In genomic region chr11:23932485-23932898, GRCh38 we compare ENCODE assay signal across 18 cellular contexts.
A peak's percentile ranks its signal among the peaks of the same experiment; 100 is the strongest.
DNase-seq lines count a peak whose midpoint lies in the region; ATAC-seq lines count a peak whose summit lies in the region.
"Had no signal": no experiment of that assay in that cellular context is flagged by ENCODE, and none has a peak within 500 bp of the region (broad histone marks: within the 10 kb centered on the region; RNA-seq: fewer than 3 reads in every experiment).

No MANE protein-coding gene starts in this region.

- no peaks in the 10 kb centered on the region for H3K36me3 Mint-ChIP-seq in activated CD8-positive, alpha-beta T cell treated with anti-CD3 and anti-CD28 coated beads, Interleukin-2, amount 10 ng/mL, durations not matched to agents 7 days and 5 days (ENCODE audit: low read depth)

- CTCF ChIA-PET in activated CD8-positive, alpha-beta T cell treated with anti-CD3 and anti-CD28 coated beads, Interleukin-2, amount 10 ng/mL, durations not matched to agents 7 days and 5 days (lab: Charles Lee): no interaction called here

- no peaks in the 10 kb centered on the region for H3K4me1 Mint-ChIP-seq in activated CD8-positive, alpha-beta T cell treated with anti-CD3 and anti-CD28 coated beads, Interleukin-2, amount 10 ng/mL, durations not matched to agents 7 days and 5 days (ENCODE audit: low read depth)
- H3K4me1 Mint-ChIP-seq: H9 had no signal

- POLR2A ChIA-PET in activated CD8-positive, alpha-beta T cell treated with anti-CD3 and anti-CD28 coated beads, Interleukin-2, amount 10 ng/mL, durations not matched to agents 7 days and 5 days (lab: Charles Lee): no interaction called here

- DNase-seq in HT1080 (ENCODE audit: low read depth) (peak; percentile 17), astrocyte of the hippocampus (ENCODE audit: low read depth, low spot score) (peak; percentile 30), iris pigment epithelial cell (ENCODE audit: low read depth) (peak; percentile 92), stromal cell of bone marrow (ENCODE audit: low read depth) (peak; percentile 3), germinal center (ENCODE audit: low spot score) (no peak), HUDEP-2 (lab: John Stamatoyannopoulos, UW; ENCODE audit: unreplicated experiment in 76 of 76) (no peak)
- DNase-seq in activated CD8-positive, alpha-beta T cell treated with anti-CD3 and anti-CD28 coated beads, Interleukin-2, amount 10 ng/mL, durations not matched to agents 7 days and 5 days: no peak
- DNase-seq: activated CD8-positive, alpha-beta memory T cell treated with anti-CD3 and anti-CD28 coated beads for 24 hours; activated effector memory CD4-positive, alpha-beta T cell treated with Interleukin-2 at 50 U/mL for 16 hours; anterior cingulate cortex; C1 segment of cervical spinal cord; DND-41; H9; KBM-7; NCI-H1436; NCI-H510A; ovary; stimulated activated naive CD8-positive, alpha-beta T cell treated with anti-CD3 and anti-CD28 coated beads, Interleukin-15, Interleukin-2, amounts not matched to agents 100 U/mL and 50 U/mL, for 24 hours had no signal

- no peaks in the 10 kb centered on the region for H3K27me3 Mint-ChIP-seq in activated CD8-positive, alpha-beta T cell treated with anti-CD3 and anti-CD28 coated beads, Interleukin-2, amount 10 ng/mL, durations not matched to agents 7 days and 5 days (ENCODE audit: low read depth)

- no peak overlapping the region for H3K27ac Mint-ChIP-seq in activated CD8-positive, alpha-beta T cell treated with anti-CD3 and anti-CD28 coated beads, Interleukin-2, amount 10 ng/mL, durations not matched to agents 7 days and 5 days
- H3K27ac Mint-ChIP-seq: H9 had no signal

- H3K4me3 Mint-ChIP-seq in activated CD8-positive, alpha-beta T cell treated with anti-CD3 and anti-CD28 coated beads, Interleukin-2, amount 10 ng/mL, durations not matched to agents 7 days and 5 days: no peak overlapping the region
- H3K4me3 Mint-ChIP-seq: H9 had no signal

- no peak for ATAC-seq in activated CD8-positive, alpha-beta T cell treated with anti-CD3 and anti-CD28 coated beads, Interleukin-2, amount 10 ng/mL, durations not matched to agents 7 days and 5 days
- ATAC-seq: stimulated activated naive CD8-positive, alpha-beta T cell treated with anti-CD3 and anti-CD28 coated beads, Interleukin-15, Interleukin-2, amounts not matched to agents 100 U/mL and 50 U/mL, for 24 hours had no signal

- no peaks in the 10 kb centered on the region for H3K9me3 Mint-ChIP-seq in activated CD8-positive, alpha-beta T cell treated with anti-CD3 and anti-CD28 coated beads, Interleukin-2, amount 10 ng/mL, durations not matched to agents 7 days and 5 days (ENCODE audit: insufficient read depth)

Comparison
In these comparisons a context has a peak if more than half of its experiments do, and no peak if none do; other contexts are left out.
1. DNase-seq: peak in HT1080 (single experiment), astrocyte of the hippocampus (single experiment), iris pigment epithelial cell (single experiment) and stromal cell of bone marrow (single experiment); none in germinal center (single experiment), HUDEP-2 (0 of 76) and activated CD8-positive, alpha-beta T cell treated with anti-CD3 and anti-CD28 coated beads, Interleukin-2, amount 10 ng/mL, durations not matched to agents 7 days and 5 days (single experiment).